29 cellular contexts compared by ENCODE assay signal in genomic region chr17:73559532-73559931, GRCh38.
"Had no signal": no experiment of that assay in that cellular context is flagged by ENCODE, and none has a peak within 500 bp of the region (broad histone marks: within the 10 kb centered on the region; RNA-seq: fewer than 3 reads in every experiment).

No MANE protein-coding gene starts in this region.

- DNase-seq: activated CD4-positive, alpha-beta T cell treated with anti-CD3 and anti-CD28 coated beads for 36 hours; activated CD4-positive, alpha-beta T cell treated with anti-CD3 and anti-CD28 coated beads, Interleukin-2, amount 10 ng/mL, durations not matched to agents 7 days and 5 days; activated CD4-positive, alpha-beta T cell treated with anti-CD3 and anti-CD28 coated beads, Interleukin-2, amount 50 U/mL, for 48 hours; activated CD8-positive, alpha-beta memory T cell treated with anti-CD3 and anti-CD28 coated beads, Interleukin-2, amount 50 U/mL, for 4 hours; activated naive CD4-positive, alpha-beta T cell treated with anti-CD3 and anti-CD28 coated beads, Interleukin-2, amount 10 ng/mL, durations not matched to agents 7 days and 5 days; activated naive CD8-positive, alpha-beta T cell treated with anti-CD3 and anti-CD28 coated beads, Interleukin-2, amount 50 U/mL, for 24 hours; activated T-cell treated with anti-CD3 and anti-CD28 coated beads for 4 hours; activated T-cell treated with anti-CD3 and anti-CD28 coated beads, Interleukin-2, amount 50 U/mL, for 4 hours; anterior cingulate cortex; caudate nucleus; cerebellar nuclear complex; NCI-H1092 treated with DMSO at 0.1 percent for 48 hours; NCI-H1417; NCI-H1694; NCI-H1930; NCI-H2081 treated with DMSO at 0.1 percent for 48 hours; NCI-H226; NCI-H446 treated with DMSO at 0.1 percent for 48 hours; NCI-H69; NK-92 treated with Interleukin-12 subunit alpha and Interleukin-12 subunit beta, amount 100 ng/mL, for 24 hours; SHP77; SK-N-SH had no signal

- H3K27ac ChIP-seq: SJSA1 had no signal

- H3K9me2 ChIP-seq: SK-N-SH had no signal

- H3K9ac ChIP-seq: SK-N-SH had no signal

- H3K36me3 ChIP-seq: SJSA1 had no signal

- H3K36me3 Mint-ChIP-seq: activated naive CD8-positive, alpha-beta T cell had no signal

- H3K4me1 ChIP-seq: SJSA1 had no signal

- H3K9me3 ChIP-seq: SJSA1, SK-N-SH had no signal

- H3K27ac Mint-ChIP-seq: activated CD4-positive, alpha-beta T cell treated with anti-CD3 and anti-CD28 coated beads for 36 hours; activated CD4-positive, alpha-beta T cell treated with anti-CD3 and anti-CD28 coated beads, Interleukin-2, amount 10 ng/mL, durations not matched to agents 7 days and 5 days; activated naive CD4-positive, alpha-beta T cell treated with anti-CD3 and anti-CD28 coated beads, Interleukin-2, amount 10 ng/mL, durations not matched to agents 7 days and 5 days; activated naive CD8-positive, alpha-beta T cell; activated naive CD8-positive, alpha-beta T cell treated with anti-CD3 and anti-CD28 coated beads, Interleukin-2, amount 50 U/mL, for 24 hours; activated T-helper 1 cell treated with anti-CD3 and anti-CD28 coated beads, Interleukin-12 subunit alpha, Interleukin-12 subunit beta, Interleukin-2, Interleukin-4 antibody, amounts not matched to agents 30 ng/mL and 10 ng/mL and 1 ng/mL, durations not matched to agents 14 hours and 24 hours and 36 hours; T-helper 1 cell treated with Interleukin-12 subunit alpha and Interleukin-12 subunit beta and Interleukin-4 antibody, amounts not matched to agents 30 μg/mL and 1 μg/mL, for 36 hours; T-helper 2 cell treated with Interferon-gamma antibody and Interleukin-4, amounts not matched to agents 5 μg/mL and 100 μg/mL, for 36 hours had no signal

- H3K4me3 ChIP-seq: SJSA1 had no signal

- ATAC-seq: activated CD4-positive, alpha-beta T cell treated with anti-CD3 and anti-CD28 coated beads for 36 hours; activated CD4-positive, CD25-positive, alpha-beta regulatory T cell treated with anti-CD3 and anti-CD28 coated beads, Interleukin-2, amount 50 U/mL, for 24 hours; activated naive CD8-positive, alpha-beta T cell treated with anti-CD3 and anti-CD28 coated beads, Interleukin-2, amount 50 U/mL, for 24 hours; activated T-cell treated with anti-CD3 and anti-CD28 coated beads, Interleukin-2, amount 50 U/mL, for 4 hours had no signal

- H3K4me2 ChIP-seq: SK-N-SH had no signal

- H3K9me3 Mint-ChIP-seq: activated naive CD8-positive, alpha-beta T cell treated with anti-CD3 and anti-CD28 coated beads, Interleukin-2, amount 50 U/mL, for 24 hours; activated T-cell treated with anti-CD3 and anti-CD28 coated beads, Interleukin-2, amount 50 U/mL, for 4 hours; activated T-helper 1 cell treated with anti-CD3 and anti-CD28 coated beads, Interleukin-12 subunit alpha, Interleukin-12 subunit beta, Interleukin-2, Interleukin-4 antibody, amounts not matched to agents 30 ng/mL and 10 ng/mL and 1 ng/mL, durations not matched to agents 14 hours and 24 hours and 36 hours; brain; T-helper 1 cell treated with Interleukin-12 subunit alpha and Interleukin-12 subunit beta and Interleukin-4 antibody, amounts not matched to agents 30 μg/mL and 1 μg/mL, for 36 hours; T-helper 2 cell treated with Interferon-gamma antibody and Interleukin-4, amounts not matched to agents 5 μg/mL and 100 μg/mL, for 36 hours had no signal

- H3K27me3 Mint-ChIP-seq: activated CD4-positive, alpha-beta T cell treated with anti-CD3 and anti-CD28 coated beads for 36 hours; activated naive CD8-positive, alpha-beta T cell; activated naive CD8-positive, alpha-beta T cell treated with anti-CD3 and anti-CD28 coated beads, Interleukin-2, amount 50 U/mL, for 24 hours had no signal

- H3K4me3 Mint-ChIP-seq: activated CD4-positive, alpha-beta T cell treated with anti-CD3 and anti-CD28 coated beads for 36 hours; activated CD4-positive, alpha-beta T cell treated with anti-CD3 and anti-CD28 coated beads, Interleukin-2, amount 10 ng/mL, durations not matched to agents 7 days and 5 days; activated naive CD4-positive, alpha-beta T cell treated with anti-CD3 and anti-CD28 coated beads, Interleukin-2, amount 10 ng/mL, durations not matched to agents 7 days and 5 days; activated naive CD8-positive, alpha-beta T cell; activated naive CD8-positive, alpha-beta T cell treated with anti-CD3 and anti-CD28 coated beads, Interleukin-2, amount 50 U/mL, for 24 hours; activated T-cell treated with anti-CD3 and anti-CD28 coated beads, Interleukin-2, amount 50 U/mL, for 4 hours; activated T-helper 1 cell treated with anti-CD3 and anti-CD28 coated beads, Interleukin-12 subunit alpha, Interleukin-12 subunit beta, Interleukin-2, Interleukin-4 antibody, amounts not matched to agents 30 ng/mL and 10 ng/mL and 1 ng/mL, durations not matched to agents 14 hours and 24 hours and 36 hours; brain; T-helper 1 cell treated with Interleukin-12 subunit alpha and Interleukin-12 subunit beta and Interleukin-4 antibody, amounts not matched to agents 30 μg/mL and 1 μg/mL, for 36 hours; T-helper 2 cell treated with Interferon-gamma antibody and Interleukin-4, amounts not matched to agents 5 μg/mL and 100 μg/mL, for 36 hours had no signal
